ENCODE assay signal across 20 cellular contexts in genomic region chr9:84125046-84125445, GRCh38.
"Had no signal": no experiment of that assay in that cellular context is flagged by ENCODE, and none has a peak within 500 bp of the region (broad histone marks: within the 10 kb centered on the region; RNA-seq: fewer than 3 reads in every experiment).

No MANE protein-coding gene starts in this region.

- H3K36me3 Mint-ChIP-seq: mesothelial cell of epicardium; natural killer cell; stimulated activated memory B cell treated with anti-CD40 and anti-IgM and Interleukin-4, amounts not matched to agents 10 μg/mL and 1 μg/mL and 100 μg/mL, for 72 hours had no signal

- H3K27ac Mint-ChIP-seq: effector memory CD8-positive, alpha-beta T cell; natural killer cell; stimulated activated memory B cell treated with anti-CD40 and anti-IgM and Interleukin-4, amounts not matched to agents 10 μg/mL and 1 μg/mL and 100 μg/mL, for 72 hours; stimulated activated naive CD8-positive, alpha-beta T cell treated with anti-CD3 and anti-CD28 coated beads, Interleukin-15, Interleukin-2, amounts not matched to agents 100 ng/mL and 50 ng/mL, for 24 hours had no signal

- H3K4me1 Mint-ChIP-seq: natural killer cell; stimulated activated memory B cell treated with anti-CD40 and anti-IgM and Interleukin-4, amounts not matched to agents 10 μg/mL and 1 μg/mL and 100 μg/mL, for 72 hours had no signal

- H3K27ac ChIP-seq: epithelial cell of prostate, esophagus muscularis mucosa, gastrocnemius medialis, heart right ventricle, neutrophil, spleen, tibial nerve had no signal

- H3K9me3 Mint-ChIP-seq: effector memory CD8-positive, alpha-beta T cell; natural killer cell; stimulated activated memory B cell treated with anti-CD40 and anti-IgM and Interleukin-4, amounts not matched to agents 10 μg/mL and 1 μg/mL and 100 μg/mL, for 72 hours; stimulated activated naive CD8-positive, alpha-beta T cell treated with anti-CD3 and anti-CD28 coated beads, Interleukin-15, Interleukin-2, amounts not matched to agents 100 ng/mL and 50 ng/mL, for 24 hours had no signal

- H3K36me3 ChIP-seq: esophagus muscularis mucosa, gastrocnemius medialis, heart right ventricle, neutrophil, spleen, tibial nerve had no signal

- H3K4me3 ChIP-seq: esophagus muscularis mucosa, gastrocnemius medialis, heart right ventricle, spleen, tibial nerve had no signal

- H3K4me3 Mint-ChIP-seq: effector memory CD8-positive, alpha-beta T cell; mesothelial cell of epicardium; natural killer cell; stimulated activated memory B cell treated with anti-CD40 and anti-IgM and Interleukin-4, amounts not matched to agents 10 μg/mL and 1 μg/mL and 100 μg/mL, for 72 hours; stimulated activated naive CD8-positive, alpha-beta T cell treated with anti-CD3 and anti-CD28 coated beads, Interleukin-15, Interleukin-2, amounts not matched to agents 100 ng/mL and 50 ng/mL, for 24 hours had no signal

- H3K9me3 ChIP-seq: esophagus muscularis mucosa, gastrocnemius medialis, heart right ventricle, neutrophil, spleen, tibial nerve had no signal

- ATAC-seq: effector memory CD8-positive, alpha-beta T cell; gastrocnemius medialis; heart right ventricle; left lobe of liver; natural killer cell; sciatic nerve; stimulated activated memory B cell treated with anti-CD40 and anti-IgM and Interleukin-4, amounts not matched to agents 10 μg/mL and 1 μg/mL and 100 μg/mL, for 72 hours had no signal

- H3K27me3 ChIP-seq: esophagus muscularis mucosa, gastrocnemius medialis, heart right ventricle, spleen, tibial nerve had no signal

- FAIRE-seq: islet of Langerhans had no signal

- DNase-seq: effector memory CD8-positive, alpha-beta T cell; gastrocnemius medialis; heart right ventricle; hypothalamus; natural killer cell; posterior cingulate gyrus; spleen; stimulated activated CD4-positive, alpha-beta T cell treated with anti-CD3 and anti-CD28 coated beads, Interleukin-15, amount 100 ng/mL, for 24 hours; stimulated activated CD4-positive, alpha-beta T cell treated with anti-CD3 and anti-CD28 coated beads, Interleukin-1b, Interleukin-23, amount 100 ng/mL, for 48 hours; stimulated activated CD4-positive, alpha-beta T cell treated with anti-CD3 and anti-CD28 coated beads, Interleukin-4, amount 100 ng/mL, for 24 hours had no signal
